Comparison of ENCODE assay signal across 14 cellular contexts in genomic region chr5:151128817-151129216, GRCh38. TPM values are rescaled to one million over a fixed set of nuclear protein-coding genes. Genes with fewer than 3 reads are reported as not detected.
DNase-seq lines count a peak whose midpoint lies in the region; ATAC-seq and TF ChIP-seq lines count a peak whose summit lies in the region.
"Had no signal": no experiment of that assay in that cellular context is flagged by ENCODE, and none has a peak within 500 bp of the region (broad histone marks: within the 10 kb centered on the region; RNA-seq: fewer than 3 reads in every experiment).

No MANE protein-coding gene starts in this region.

- no peak for TF ChIP-seq CTCF in GM20000 (IDR thresholded peaks at IDR 0.05; ENCODE audit: extremely low read depth, missing control alignments)
- TF ChIP-seq CTCF in HFFc6 (IDR thresholded peaks at IDR 0.05), result no peak
- no peak for TF ChIP-seq CTCF in esophagus muscularis mucosa (IDR thresholded peaks at IDR 0.05)

- H3K27me3 Mint-ChIP-seq in activated CD8-positive, alpha-beta memory T cell treated with anti-CD3 and anti-CD28 coated beads, Interleukin-2, amount 10 ng/mL, durations not matched to agents 7 days and 5 days, result no peaks in the 10 kb centered on the region
- no peaks in the 10 kb centered on the region for H3K27me3 Mint-ChIP-seq in activated naive CD8-positive, alpha-beta T cell
- H3K27me3 Mint-ChIP-seq in natural killer cell treated with Interleukin-12 subunit alpha and Interleukin-12 subunit beta and Interleukin-15 and Interleukin-18, amount 100 ng/mL, for 72 hours, result no peaks in the 10 kb centered on the region
- H3K27me3 Mint-ChIP-seq in HFFc6 (ENCODE audit: insufficient read depth), result peaks cover 7% of the 10 kb centered on the region

- no peaks in the 10 kb centered on the region for H3K9me3 ChIP-seq in esophagus muscularis mucosa
- H3K9me3 ChIP-seq: stomach, uterus had no signal

- DNase-seq in activated CD8-positive, alpha-beta memory T cell treated with anti-CD3 and anti-CD28 coated beads, Interleukin-2, amount 10 ng/mL, durations not matched to agents 7 days and 5 days, result no peak
- DNase-seq in activated CD8-positive, alpha-beta memory T cell treated with anti-CD3 and anti-CD28 coated beads, Interleukin-2, amount 50 U/mL, for 4 hours, result no peak
- DNase-seq in GM20000 (ENCODE audit: low spot score) (peak; percentile 57), HFFc6 (no peak), esophagus muscularis mucosa (ENCODE audit: extremely low spot score) (no peak)
- DNase-seq in natural killer cell treated with Interleukin-12 subunit alpha and Interleukin-12 subunit beta and Interleukin-15 and Interleukin-18, amount 100 ng/mL, for 72 hours (ENCODE audit: low spot score), result no peak
- DNase-seq: COR-L47, KG1, NCI-H2227 treated with DMSO at 0.1 percent for 48 hours, SHP77, stomach, uterus had no signal

- no peak overlapping the region for H3K4me3 Mint-ChIP-seq in activated CD8-positive, alpha-beta memory T cell treated with anti-CD3 and anti-CD28 coated beads, Interleukin-2, amount 10 ng/mL, durations not matched to agents 7 days and 5 days
- no peak overlapping the region for H3K4me3 Mint-ChIP-seq in activated naive CD8-positive, alpha-beta T cell
- no peak overlapping the region for H3K4me3 Mint-ChIP-seq in natural killer cell treated with Interleukin-12 subunit alpha and Interleukin-12 subunit beta and Interleukin-15 and Interleukin-18, amount 100 ng/mL, for 72 hours
- H3K4me3 Mint-ChIP-seq in HFFc6, result no peak overlapping the region

- peaks cover 77% of the 10 kb centered on the region for H3K36me3 Mint-ChIP-seq in activated CD8-positive, alpha-beta memory T cell treated with anti-CD3 and anti-CD28 coated beads, Interleukin-2, amount 10 ng/mL, durations not matched to agents 7 days and 5 days
- H3K36me3 Mint-ChIP-seq in activated naive CD8-positive, alpha-beta T cell, result peaks cover 16% of the 10 kb centered on the region
- peaks cover 22% of the 10 kb centered on the region for H3K36me3 Mint-ChIP-seq in natural killer cell treated with Interleukin-12 subunit alpha and Interleukin-12 subunit beta and Interleukin-15 and Interleukin-18, amount 100 ng/mL, for 72 hours
- H3K36me3 Mint-ChIP-seq in HFFc6 (ENCODE audit: low read depth), result peaks cover 63% of the 10 kb centered on the region

- no peak overlapping the region for H3K27ac ChIP-seq in esophagus muscularis mucosa (replicated peaks in 1 of 4)
- H3K27ac ChIP-seq: uterus had no signal

- no peaks in the 10 kb centered on the region for H3K9me3 Mint-ChIP-seq in activated CD8-positive, alpha-beta memory T cell treated with anti-CD3 and anti-CD28 coated beads, Interleukin-2, amount 10 ng/mL, durations not matched to agents 7 days and 5 days (ENCODE audit: low read depth)
- H3K9me3 Mint-ChIP-seq in activated naive CD8-positive, alpha-beta T cell (ENCODE audit: low read depth), result no peaks in the 10 kb centered on the region
- no peaks in the 10 kb centered on the region for H3K9me3 Mint-ChIP-seq in natural killer cell treated with Interleukin-12 subunit alpha and Interleukin-12 subunit beta and Interleukin-15 and Interleukin-18, amount 100 ng/mL, for 72 hours
- no peaks in the 10 kb centered on the region for H3K9me3 Mint-ChIP-seq in HFFc6

- peaks cover 57% of the 10 kb centered on the region for H3K4me1 Mint-ChIP-seq in activated CD8-positive, alpha-beta memory T cell treated with anti-CD3 and anti-CD28 coated beads, Interleukin-2, amount 10 ng/mL, durations not matched to agents 7 days and 5 days
- peaks cover 86% of the 10 kb centered on the region for H3K4me1 Mint-ChIP-seq in activated naive CD8-positive, alpha-beta T cell (ENCODE audit: low read depth)
- peaks cover 38 to 40% of the 10 kb centered on the region in 2 donors for H3K4me1 Mint-ChIP-seq in natural killer cell treated with Interleukin-12 subunit alpha and Interleukin-12 subunit beta and Interleukin-15 and Interleukin-18, amount 100 ng/mL, for 72 hours (ENCODE audit: low read depth in 2 of 2)
- H3K4me1 Mint-ChIP-seq in HFFc6 (ENCODE audit: low read depth), result peaks cover 14% of the 10 kb centered on the region

- peaks cover 68 to 98% (median 95%) of the 10 kb centered on the region in 4 donors for H3K36me3 ChIP-seq in esophagus muscularis mucosa
- H3K36me3 ChIP-seq: uterus had no signal

- peaks cover 16 to 34% (median 29%) of the 10 kb centered on the region in 4 donors for H3K4me1 ChIP-seq in esophagus muscularis mucosa
- H3K4me1 ChIP-seq: uterus had no signal

- intact Hi-C loops in esophagus muscularis mucosa (cut with DNase I), result no loop called here

- TF ChIP-seq POLR2A in esophagus muscularis mucosa (IDR thresholded peaks at IDR 0.05; ENCODE audit: low read depth), result no peak

- no peaks in the 10 kb centered on the region for H3K27me3 ChIP-seq in esophagus muscularis mucosa
- H3K27me3 ChIP-seq: stomach, uterus had no signal

- H3K4me3 ChIP-seq in esophagus muscularis mucosa, result no peak overlapping the region
- H3K4me3 ChIP-seq: stomach, uterus had no signal

- CTCF ChIA-PET in activated CD8-positive, alpha-beta memory T cell treated with anti-CD3 and anti-CD28 coated beads, Interleukin-2, amount 10 ng/mL, durations not matched to agents 7 days and 5 days (lab: Charles Lee), result interaction anchor here (0.7 to 11.9 kb wide), 8 partner anchors 14 to 151 kb away, joined by 3 to 260 read pairs (median 4); no protein-coding TSS in a partner anchor

- TF ChIP-seq EP300 in esophagus muscularis mucosa (IDR thresholded peaks at IDR 0.05), result no peak

- no peak for ATAC-seq in activated CD8-positive, alpha-beta memory T cell treated with anti-CD3 and anti-CD28 coated beads, Interleukin-2, amount 10 ng/mL, durations not matched to agents 7 days and 5 days
- ATAC-seq in natural killer cell treated with Interleukin-12 subunit alpha and Interleukin-12 subunit beta and Interleukin-15 and Interleukin-18, amount 100 ng/mL, for 72 hours, result no peak
- ATAC-seq in GM18861 (IDR thresholded peaks at IDR 0.05; ENCODE audit: unreplicated experiment), result no peak

- 90% methylated on average over 4 of the region's 4 CpGs for WGBS in esophagus muscularis mucosa

- peak overlapping the region; percentile 13 for H3K27ac Mint-ChIP-seq in activated CD8-positive, alpha-beta memory T cell treated with anti-CD3 and anti-CD28 coated beads, Interleukin-2, amount 10 ng/mL, durations not matched to agents 7 days and 5 days
- H3K27ac Mint-ChIP-seq in activated naive CD8-positive, alpha-beta T cell, result peak overlapping the region; percentile 69
- H3K27ac Mint-ChIP-seq in natural killer cell treated with Interleukin-12 subunit alpha and Interleukin-12 subunit beta and Interleukin-15 and Interleukin-18, amount 100 ng/mL, for 72 hours, result peak overlapping the region; percentile 46 to 69
- H3K27ac Mint-ChIP-seq in HFFc6, result no peak overlapping the region

RNA-seq across cellular contexts. Expression of gene ANXA6, which starts 28.8 kb away (rescaled TPM):
- 100 to 1,000 TPM; 623 to 640 TPM for total RNA-seq in activated CD8-positive, alpha-beta memory T cell treated with anti-CD3 and anti-CD28 coated beads, Interleukin-2, amount 10 ng/mL, durations not matched to agents 7 days and 5 days
- total RNA-seq in natural killer cell treated with Interleukin-12 subunit alpha and Interleukin-12 subunit beta and Interleukin-15 and Interleukin-18, amount 100 ng/mL, for 72 hours, result 100 to 1,000 TPM; 271 to 398 TPM
- total RNA-seq in HFFc6 (2021; fragmentation: NEBNext Ultra II Directional; extraction: Animal tissue kit (Norgen Biotek cat#: 25700)), result 100 to 1,000 TPM; 507 to 578 (median 546) TPM
- 100 to 1,000 TPM; 232 to 442 (median 374) TPM for total RNA-seq in esophagus muscularis mucosa

RNA-seq across cellular contexts. Expression of gene TNIP1, which starts 48.0 kb away (rescaled TPM):
- 100 to 1,000 TPM; 136 to 201 TPM for total RNA-seq in activated CD8-positive, alpha-beta memory T cell treated with anti-CD3 and anti-CD28 coated beads, Interleukin-2, amount 10 ng/mL, durations not matched to agents 7 days and 5 days
- 100 to 1,000 TPM; 154 to 260 TPM for total RNA-seq in natural killer cell treated with Interleukin-12 subunit alpha and Interleukin-12 subunit beta and Interleukin-15 and Interleukin-18, amount 100 ng/mL, for 72 hours
- total RNA-seq in HFFc6 (2021; fragmentation: NEBNext Ultra II Directional; extraction: Animal tissue kit (Norgen Biotek cat#: 25700)), result 100 to 1,000 TPM in 1 of 6 experiments, 10 to 100 TPM in 5; 81.5 to 105 (median 89.5) TPM
- total RNA-seq in esophagus muscularis mucosa, result 100 to 1,000 TPM in 3 of 4 donors, 10 to 100 TPM in 1; 91.4 to 136 (median 114) TPM
